Comparison of ENCODE assay signal across 1 cellular context in the genomic region with DNA sequence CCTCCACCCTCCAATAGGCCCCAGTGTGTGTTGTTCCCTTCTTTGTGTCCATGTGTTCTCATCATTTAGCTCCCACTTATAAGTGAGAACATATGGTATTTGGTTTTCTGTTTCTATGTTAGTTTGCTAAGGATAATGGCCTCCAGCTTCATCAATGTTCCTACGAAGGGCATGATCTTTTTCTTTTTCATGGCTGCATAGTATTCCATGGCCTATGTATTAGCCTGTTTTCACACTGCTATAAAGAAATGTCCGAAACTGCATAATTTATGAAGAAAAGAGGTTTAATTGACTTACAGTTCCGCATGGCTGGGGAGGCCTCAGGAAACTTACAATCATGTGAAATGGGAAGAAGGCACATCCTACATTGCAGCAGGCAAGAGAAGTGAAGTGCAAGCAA.
TF ChIP-seq lines count a peak whose summit lies in the region.

No MANE protein-coding gene starts in this region.

TF ChIP-seq in HEK293, 187 proteins besides CTCF, POLR2A, EP300 and RAD21 (continued from another document):
- TF ChIP-seq ZNF280D (tag by site-specific recombination; IDR thresholded peaks at IDR 0.05): 0 out of 2 replicates have a peak, but pooled peaks have one; percentile 18
